8 cellular contexts compared by ENCODE assay signal in genomic region chr6:35522660-35523658, GRCh38. TPM values are rescaled to one million over a fixed set of nuclear protein-coding genes. Genes with fewer than 3 reads are reported as not detected.
DNase-seq lines count a peak whose midpoint lies in the region; ATAC-seq and TF ChIP-seq lines count a peak whose summit lies in the region.

No MANE protein-coding gene starts in this region.

- TF ChIP-seq POLR2A in Peyer's patch (IDR thresholded peaks at IDR 0.05) = no peak

- H3K27me3 Mint-ChIP-seq in activated T-helper 2 cell treated with anti-CD3 and anti-CD28 coated beads, Interferon-gamma antibody, Interleukin-2, Interleukin-4, amounts not matched to agents 10 μg/mL and 5 μg/mL and 100 μg/mL, durations not matched to agents 14 hours and 24 hours and 36 hours (ENCODE audit: low read depth) = peaks cover 3% of the 10 kb centered on the region

- H3K4me1 ChIP-seq in HUES6 (ENCODE audit: control insufficient read depth, insufficient read depth, low read length) (peaks cover 11% of the 10 kb centered on the region; the same call in 1 of the 2 replicates), Peyer's patch (no peaks in the 10 kb centered on the region), subcutaneous abdominal adipose tissue (ENCODE audit: control insufficient read depth in 5 of 5, insufficient read depth in 5 of 5, low read length in 5 of 5) (peaks cover 0 to 13% (median 8%) of the 10 kb centered on the region in 5 donors)

- H3K4me3 Mint-ChIP-seq in activated T-helper 2 cell treated with anti-CD3 and anti-CD28 coated beads, Interferon-gamma antibody, Interleukin-2, Interleukin-4, amounts not matched to agents 10 μg/mL and 5 μg/mL and 100 μg/mL, durations not matched to agents 14 hours and 24 hours and 36 hours (ENCODE audit: low read depth) = peak overlapping the region; percentile 72

- H3K36me3 ChIP-seq in HUES6 (ENCODE audit: control insufficient read depth, insufficient read depth, low read length) = no peaks in the 10 kb centered on the region
- no peaks in the 10 kb centered on the region for H3K36me3 ChIP-seq in Peyer's patch
- no peaks in the 10 kb centered on the region for H3K36me3 ChIP-seq in subcutaneous abdominal adipose tissue (ENCODE audit: control insufficient read depth in 5 of 5, insufficient read depth in 5 of 5, low read length in 5 of 5)

- no peaks in the 10 kb centered on the region for H3K9me3 Mint-ChIP-seq in activated T-helper 2 cell treated with anti-CD3 and anti-CD28 coated beads, Interferon-gamma antibody, Interleukin-2, Interleukin-4, amounts not matched to agents 10 μg/mL and 5 μg/mL and 100 μg/mL, durations not matched to agents 14 hours and 24 hours and 36 hours

- peak overlapping the region; percentile 28 for H3K27ac Mint-ChIP-seq in activated T-helper 2 cell treated with anti-CD3 and anti-CD28 coated beads, Interferon-gamma antibody, Interleukin-2, Interleukin-4, amounts not matched to agents 10 μg/mL and 5 μg/mL and 100 μg/mL, durations not matched to agents 14 hours and 24 hours and 36 hours

- TF ChIP-seq CTCF in Peyer's patch (IDR thresholded peaks at IDR 0.05) (peak; percentile 90 to 99 (median 94)), foreskin fibroblast (IDR thresholded peaks at IDR 0.05; ENCODE audit: low read depth, low read length) (peak; percentile 83)

- no peaks in the 10 kb centered on the region for H3K27me3 ChIP-seq in HUES6 (ENCODE audit: control insufficient read depth, insufficient read depth, low read length)
- no peaks in the 10 kb centered on the region for H3K27me3 ChIP-seq in Peyer's patch
- H3K27me3 ChIP-seq in subcutaneous abdominal adipose tissue (ENCODE audit: control insufficient read depth in 5 of 5, insufficient read depth in 4 of 5, low read length in 5 of 5) = peaks cover 0 to 8% (median 5%) of the 10 kb centered on the region in 5 donors

- no peaks in the 10 kb centered on the region for H3K9me3 ChIP-seq in HUES6 (ENCODE audit: control insufficient read depth, insufficient read depth, low read depth, low read length)
- H3K9me3 ChIP-seq in Peyer's patch = no peaks in the 10 kb centered on the region
- H3K9me3 ChIP-seq in subcutaneous abdominal adipose tissue (ENCODE audit: control insufficient read depth in 5 of 5, low read length in 5 of 5) = no peaks in the 10 kb centered on the region

- no peaks in the 10 kb centered on the region for H3K36me3 Mint-ChIP-seq in activated T-helper 2 cell treated with anti-CD3 and anti-CD28 coated beads, Interferon-gamma antibody, Interleukin-2, Interleukin-4, amounts not matched to agents 10 μg/mL and 5 μg/mL and 100 μg/mL, durations not matched to agents 14 hours and 24 hours and 36 hours (ENCODE audit: low read depth)

- peaks cover 8% of the 10 kb centered on the region for H3K4me1 Mint-ChIP-seq in activated T-helper 2 cell treated with anti-CD3 and anti-CD28 coated beads, Interferon-gamma antibody, Interleukin-2, Interleukin-4, amounts not matched to agents 10 μg/mL and 5 μg/mL and 100 μg/mL, durations not matched to agents 14 hours and 24 hours and 36 hours (ENCODE audit: low read depth)

- H3K4me3 ChIP-seq in HUES6 (ENCODE audit: low read depth, low read length) = 0 out of 2 replicates have a peak overlapping the region, but pooled peaks have one; percentile 31
- peak overlapping the region in 1 of 4 donors; percentile 10 for H3K4me3 ChIP-seq in Peyer's patch
- H3K4me3 ChIP-seq in foreskin fibroblast (ENCODE audit: low read depth in 1 of 2, low read length in 2 of 2) = peak overlapping the region in 1 of 2 donors; percentile 33
- peak overlapping the region; percentile 43 to 63 (median 47) for H3K4me3 ChIP-seq in subcutaneous abdominal adipose tissue (ENCODE audit: low read depth in 1 of 5, low read length in 5 of 5)

- DNase-seq in EL (peak; percentile 69), Peyer's patch (peak; percentile 64 to 84 (median 83)), foreskin fibroblast (peak; percentile 47 to 83), occipital lobe (lab: John Stamatoyannopoulos, UW) (peak; percentile 37)
- peak; percentile 64 for DNase-seq in activated T-helper 2 cell treated with anti-CD3 and anti-CD28 coated beads, Interferon-gamma antibody, Interleukin-2, Interleukin-4, amounts not matched to agents 10 μg/mL and 5 μg/mL and 100 μg/mL, durations not matched to agents 14 hours and 24 hours and 36 hours (ENCODE audit: low spot score)

- ATAC-seq in GM19467 (IDR thresholded peaks at IDR 0.05; ENCODE audit: unreplicated experiment) = no peak

- intact Hi-C loops in activated T-helper 2 cell treated with anti-CD3 and anti-CD28 coated beads, Interferon-gamma antibody, Interleukin-2, Interleukin-4, amounts not matched to agents 10 μg/mL and 5 μg/mL and 100 μg/mL, durations not matched to agents 14 hours and 24 hours and 36 hours (cut with micrococcal nuclease) = loop anchor here (1.0 to 2.0 kb wide), 2 partner anchors 30 to 214 kb away; partner anchors contain the start of gene ARMC12

- no peak overlapping the region for H3K9ac ChIP-seq in HUES6 (ENCODE audit: low read length)
- no peak overlapping the region for H3K9ac ChIP-seq in subcutaneous abdominal adipose tissue (ENCODE audit: low read length in 5 of 5)

- H3K27ac ChIP-seq in HUES6 (ENCODE audit: low read depth, low read length) (no peak overlapping the region), Peyer's patch (no peak overlapping the region), subcutaneous abdominal adipose tissue (ENCODE audit: low read depth, low read length) (no peak overlapping the region)

RNA-seq across cellular contexts. Expression of gene TULP1, which starts 10.3 kb away (rescaled TPM):
- total RNA-seq in Peyer's patch (not detected), occipital lobe (0.47 TPM)
- total RNA-seq in activated T-helper 2 cell treated with anti-CD3 and anti-CD28 coated beads, Interferon-gamma antibody, Interleukin-2, Interleukin-4, amounts not matched to agents 10 μg/mL and 5 μg/mL and 100 μg/mL, durations not matched to agents 14 hours and 24 hours and 36 hours = not detected in 2 replicates

RNA-seq across cellular contexts. Expression of gene TEAD3, which starts 26.1 kb away (rescaled TPM):
- total RNA-seq in Peyer's patch (10 to 100 TPM; 10.7 to 32.9 (median 27.4) TPM), occipital lobe (0.16 TPM)
- 1.8 and 2.0 TPM in 2 replicates for total RNA-seq in activated T-helper 2 cell treated with anti-CD3 and anti-CD28 coated beads, Interferon-gamma antibody, Interleukin-2, Interleukin-4, amounts not matched to agents 10 μg/mL and 5 μg/mL and 100 μg/mL, durations not matched to agents 14 hours and 24 hours and 36 hours

RNA-seq across cellular contexts. Expression of gene RPL10A, which starts 54.8 kb away (rescaled TPM):
- total RNA-seq in Peyer's patch (1,000 to 10,000 TPM in 1 of 4 donors, 100 to 1,000 TPM in 3; 347 to 1,065 (median 530) TPM), occipital lobe (1,537 TPM)
- 1,727 and 1,773 TPM in 2 replicates for total RNA-seq in activated T-helper 2 cell treated with anti-CD3 and anti-CD28 coated beads, Interferon-gamma antibody, Interleukin-2, Interleukin-4, amounts not matched to agents 10 μg/mL and 5 μg/mL and 100 μg/mL, durations not matched to agents 14 hours and 24 hours and 36 hours
